28 cellular contexts compared by ENCODE assay signal in the genomic region with DNA sequence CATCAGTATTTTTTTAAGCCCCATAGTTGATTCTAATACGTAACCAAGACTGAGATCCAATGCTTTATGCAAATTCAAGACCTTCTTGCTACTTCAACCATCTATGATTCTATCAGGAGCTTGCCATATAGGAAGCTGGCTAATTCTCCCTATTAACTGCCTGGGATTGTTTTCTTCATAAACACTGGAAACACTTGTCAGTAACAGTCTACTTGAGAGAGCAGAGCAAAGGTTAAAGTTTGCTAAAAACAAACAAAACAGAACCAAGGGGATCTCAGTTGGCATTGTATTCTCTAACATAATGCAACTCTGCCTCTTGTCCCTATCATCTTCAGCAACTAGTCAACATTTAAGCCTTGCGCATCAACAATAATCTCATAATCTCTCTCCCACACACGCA.
"Had no signal": no experiment of that assay in that cellular context is flagged by ENCODE, and none has a peak within 500 bp of the region (broad histone marks: within the 10 kb centered on the region; RNA-seq: fewer than 3 reads in every experiment).

No MANE protein-coding gene starts in this region.

- H3K4me3 ChIP-seq: colonic mucosa, esophagus squamous epithelium, gastroesophageal sphincter, heart right ventricle had no signal

- H3K4me1 ChIP-seq: colonic mucosa, esophagus squamous epithelium, gastroesophageal sphincter, heart right ventricle had no signal

- H3K27ac ChIP-seq: colonic mucosa, epithelial cell of prostate, esophagus squamous epithelium, gastroesophageal sphincter, heart right ventricle had no signal

- H3K27me3 ChIP-seq: colonic mucosa, esophagus squamous epithelium, gastroesophageal sphincter, heart right ventricle had no signal

- FAIRE-seq: astrocyte, endometrium, endothelial cell of umbilical vein had no signal

- H3K9me3 ChIP-seq: colonic mucosa, esophagus squamous epithelium, gastroesophageal sphincter, heart right ventricle had no signal

- DNase-seq: activated CD4-positive, alpha-beta memory T cell treated with anti-CD3 and anti-CD28 coated beads, Interleukin-2, amount 10 ng/mL, durations not matched to agents 7 days and 5 days; activated CD4-positive, alpha-beta T cell treated with anti-CD3 and anti-CD28 coated beads for 1 hour; activated CD4-positive, alpha-beta T cell treated with anti-CD3 and anti-CD28 coated beads for 4 hours; activated CD4-positive, alpha-beta T cell treated with anti-CD3 and anti-CD28 coated beads, Interleukin-2, amount 10 ng/mL, durations not matched to agents 7 days and 5 days; activated CD4-positive, alpha-beta T cell treated with anti-CD3 and anti-CD28 coated beads, Interleukin-2, amount 50 U/mL, for 4 hours; activated CD8-positive, alpha-beta memory T cell treated with anti-CD3 and anti-CD28 coated beads, Interleukin-2, amount 50 U/mL, for 48 hours; activated gamma-delta T cell treated with Interleukin-2 at 50 U/mL for 16 hours; activated naive CD4-positive, alpha-beta T cell treated with anti-CD3 and anti-CD28 coated beads, Interleukin-2, amount 50 U/mL, for 16 hours; activated naive CD4-positive, alpha-beta T cell treated with Interleukin-2 at 50 U/mL for 16 hours; activated T-cell treated with anti-CD3 and anti-CD28 coated beads for 4 hours; activated T-cell treated with anti-CD3 and anti-CD28 coated beads, Interleukin-2, amount 50 U/mL, for 24 hours; activated T-cell treated with anti-CD3 and anti-CD28 coated beads, Interleukin-2, amount 50 U/mL, for 72 hours; amniotic stem cell; anterior cingulate cortex; central memory CD4-positive, alpha-beta T cell; cerebellar nuclear complex; colonic mucosa; effector CD8-positive, alpha-beta T cell; esophagus squamous epithelium; foreskin melanocyte; heart right ventricle; T-helper 2 cell had no signal

- ATAC-seq: activated T-cell treated with anti-CD3 and anti-CD28 coated beads, Interleukin-2, amount 50 U/mL, for 72 hours; gastroesophageal sphincter; heart right ventricle; WTC11 had no signal

- H3K36me3 ChIP-seq: colonic mucosa, esophagus squamous epithelium, gastroesophageal sphincter, heart right ventricle had no signal
